ENCODE assay signal across 7 cellular contexts in the genomic region with DNA sequence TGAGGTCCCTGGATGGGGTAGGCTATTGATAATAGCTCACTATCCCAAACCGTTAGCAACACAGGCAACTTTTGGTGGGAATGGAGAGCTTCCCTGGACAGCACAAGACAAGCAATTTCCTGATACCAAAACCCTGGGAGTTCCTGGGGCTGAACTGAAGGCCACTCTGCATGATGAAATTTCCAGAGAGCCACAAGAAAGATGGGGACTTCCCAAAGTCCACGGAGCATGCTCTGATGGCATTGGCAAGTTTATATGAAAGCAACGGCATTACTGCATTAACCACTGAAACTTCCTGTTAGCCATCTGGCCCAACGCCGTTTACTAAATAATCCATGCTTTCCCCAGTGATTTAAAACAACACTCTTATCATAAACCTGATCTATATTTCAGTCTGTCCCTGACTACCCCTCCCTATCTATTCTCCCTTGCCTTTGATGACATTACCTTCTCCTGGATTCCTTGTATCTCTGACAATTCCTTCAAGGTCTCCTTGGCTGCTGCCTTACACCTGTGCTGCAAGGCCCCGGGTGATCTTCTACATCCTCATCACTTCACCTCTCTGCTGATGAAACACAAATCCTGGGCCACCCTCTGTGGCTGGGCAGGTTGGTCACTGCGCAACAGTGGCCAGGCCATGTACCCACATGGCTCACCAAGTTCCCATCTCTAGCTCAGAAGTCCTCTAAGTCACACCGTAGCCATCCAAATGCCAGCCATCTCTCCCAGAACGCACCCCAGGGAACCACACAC.
A peak's percentile ranks its signal among the peaks of the same experiment; 100 is the strongest.
DNase-seq lines count a peak whose midpoint lies in the region; ATAC-seq, FAIRE-seq and TF ChIP-seq lines count a peak whose summit lies in the region.

No MANE protein-coding gene starts in this region.

- no peaks in the 10 kb centered on the region for H3K9me3 ChIP-seq in body of pancreas
- H3K9me3 ChIP-seq in subcutaneous abdominal adipose tissue (ENCODE audit: control insufficient read depth in 5 of 5, low read length in 5 of 5) = no peaks in the 10 kb centered on the region

- ATAC-seq in HG02973 (IDR thresholded peaks at IDR 0.05; ENCODE audit: unreplicated experiment) (peak; percentile 50), body of pancreas (peak; percentile 42)

- intact Hi-C loops in body of pancreas (cut with DNase I) (no loop called here), lower leg skin (cut with DNase I; ENCODE audit: low total_unique reads) (no loop called here)

- WGBS in body of pancreas, 2 donors = 52% methylated on average over 9 of the region's 9 CpGs
- WGBS in lower leg skin, 2 donors = 64 to 67% methylated on average over 9 of the region's 9 CpGs

- no peaks in the 10 kb centered on the region for H3K27me3 ChIP-seq in body of pancreas
- peaks cover 0 to 6% (median 0%) of the 10 kb centered on the region in 5 donors for H3K27me3 ChIP-seq in subcutaneous abdominal adipose tissue (ENCODE audit: control insufficient read depth in 5 of 5, insufficient read depth in 4 of 5, low read length in 5 of 5)

- no peak overlapping the region for H3K9ac ChIP-seq in subcutaneous abdominal adipose tissue (ENCODE audit: low read length in 5 of 5)

- no peak for TF ChIP-seq POLR2A in body of pancreas (IDR thresholded peaks at IDR 0.05)
- TF ChIP-seq POLR2A in lower leg skin (IDR thresholded peaks at IDR 0.05) = no peak

- TF ChIP-seq CTCF in body of pancreas (IDR thresholded peaks at IDR 0.05) = no peak
- TF ChIP-seq CTCF in lower leg skin (IDR thresholded peaks at IDR 0.05) = no peak

- peak; percentile 91 for FAIRE-seq in GM19239 (lab: Jason Lieb, UNC)
- FAIRE-seq in frontal cortex (lab: Jason Lieb, UNC) = no peak

- DNase-seq in GM19239 (ENCODE audit: insufficient read length, low spot score) (peak; percentile 44), body of pancreas (peak in 1 of 4 donors; percentile 51), HuH-7.5 (ENCODE audit: low spot score) (no peak), lower leg skin (ENCODE audit: low spot score in 2 of 2) (no peak), frontal cortex (ENCODE audit: low spot score in 2 of 2) (no peak)

- H3K4me1 ChIP-seq in body of pancreas (no peaks in the 10 kb centered on the region), subcutaneous abdominal adipose tissue (ENCODE audit: control insufficient read depth in 5 of 5, insufficient read depth in 5 of 5, low read length in 5 of 5) (peaks cover under 1 to 30% (median 12%) of the 10 kb centered on the region in 5 donors)

- H3K36me3 ChIP-seq in body of pancreas (replicated peaks in 1 of 2; ENCODE audit: insufficient read depth in 1 of 2, low read depth in 2 of 2) = no peaks in the 10 kb centered on the region
- H3K36me3 ChIP-seq in subcutaneous abdominal adipose tissue (ENCODE audit: control insufficient read depth in 5 of 5, insufficient read depth in 5 of 5, low read length in 5 of 5) = no peaks in the 10 kb centered on the region

- H3K27ac ChIP-seq in body of pancreas = peak overlapping the region in 2 of 4 donors; percentile 0 to 49
- H3K27ac ChIP-seq in subcutaneous abdominal adipose tissue (ENCODE audit: low read depth, low read length) = peak overlapping the region; percentile 13

- H3K4me3 ChIP-seq in body of pancreas (no peak overlapping the region), subcutaneous abdominal adipose tissue (ENCODE audit: low read depth in 1 of 5, low read length in 5 of 5) (no peak overlapping the region), lower leg skin (ENCODE audit: low read depth, poor library complexity, severe bottlenecking) (no peak overlapping the region)
